Comparison of ENCODE assay signal across 25 cellular contexts in the genomic region with DNA sequence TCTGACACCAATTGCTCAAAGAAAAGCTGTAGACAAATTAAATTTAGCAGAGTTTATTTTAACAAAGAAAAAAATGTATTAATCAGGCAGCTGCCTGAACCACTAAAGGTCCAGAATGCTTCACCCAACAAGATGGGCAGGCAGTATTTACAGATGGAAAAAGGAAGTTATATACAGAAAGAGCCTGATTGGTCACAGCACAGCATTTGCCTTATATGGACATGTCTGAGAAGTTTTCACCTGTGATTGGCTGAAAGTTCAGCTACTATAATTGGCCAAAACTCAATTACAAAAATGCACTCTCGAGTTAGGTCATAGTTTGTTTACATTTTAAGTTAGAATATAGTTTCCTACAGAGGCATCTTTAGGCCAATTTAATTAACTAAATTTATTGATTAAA. TPM values are rescaled to one million over a fixed set of nuclear protein-coding genes. Genes with fewer than 3 reads are reported as not detected.
A peak's percentile ranks its signal among the peaks of the same experiment; 100 is the strongest.
DNase-seq lines count a peak whose midpoint lies in the region; ATAC-seq, FAIRE-seq and TF ChIP-seq lines count a peak whose summit lies in the region.
"Had no signal": no experiment of that assay in that cellular context is flagged by ENCODE, and none has a peak within 500 bp of the region (broad histone marks: within the 10 kb centered on the region; RNA-seq: fewer than 3 reads in every experiment).

No MANE protein-coding gene starts in this region.

- H4K8ac ChIP-seq in H1 (ENCODE audit: extremely low read depth, insufficient read depth, low read length): no peak overlapping the region

- H2BK120ac ChIP-seq in H1 (replicated peaks; ENCODE audit: low read depth, low read length): no peak overlapping the region

- H3K23me2 ChIP-seq in H1 (ENCODE audit: low read depth, low read length): no peaks in the 10 kb centered on the region

- no peak overlapping the region for H3K4me3 Mint-ChIP-seq in GM23338
- H3K4me3 Mint-ChIP-seq: CD4-positive, CD25-positive, alpha-beta regulatory T cell; T-helper 1 cell treated with Interleukin-12 subunit alpha and Interleukin-12 subunit beta and Interleukin-4 antibody, amounts not matched to agents 30 μg/mL and 1 μg/mL, for 36 hours had no signal

- H3K27me3 Mint-ChIP-seq in GM23338 (ENCODE audit: insufficient read depth, low read depth, poor library complexity): peaks cover 7% of the 10 kb centered on the region

- no peak overlapping the region for H3K4ac ChIP-seq in H1 (replicated peaks; ENCODE audit: insufficient read length, low read depth, low read length)

- no peak for FAIRE-seq in H1 (lab: Jason Lieb, UNC)
- FAIRE-seq in D721Med (lab: Jason Lieb, UNC): no peak
- FAIRE-seq: GM18507, H54, RCC 7860 had no signal

- H2BK15ac ChIP-seq in H1 (ENCODE audit: low read length): no peak overlapping the region

- peak overlapping the region; percentile 35; the same call in 1 of the 2 replicates for H2AFZ ChIP-seq in GM23338
- H2AFZ ChIP-seq in Karpas-422 (ENCODE audit: low read length): no peak overlapping the region
- H2AFZ ChIP-seq in H1 (ENCODE audit: low read length): no peak overlapping the region

- H3K4me3 ChIP-seq in GM23338 (no peak overlapping the region), Karpas-422 (ENCODE audit: low read length) (no peak overlapping the region), H1 (ENCODE audit: extremely low read depth in 1 of 4, insufficient read depth in 2 of 4, low read depth in 3 of 4, low read length in 4 of 4) (no peak overlapping the region)

- TF ChIP-seq RAD21 in H1 (IDR thresholded peaks at IDR 0.05 in 1 of 2, conservative IDR thresholded peaks at IDR 0.05 in 1 of 2; ENCODE audit: low read depth in 2 of 2, low read length in 2 of 2): no peak

- no peak overlapping the region for H2BK12ac ChIP-seq in H1 (ENCODE audit: low read depth, low read length)

- H3K14ac ChIP-seq in H1 (ENCODE audit: insufficient read length): no peak overlapping the region

- POLR2A ChIA-PET in H1 (lab: Charles Lee; ENCODE audit: partially characterized antibody): no interaction called here

- no peak overlapping the region for H4K5ac ChIP-seq in H1 (ENCODE audit: insufficient read length, low read depth, low read length)

- H3K9ac ChIP-seq in Karpas-422 (ENCODE audit: low read length) (no peak overlapping the region), H1 (replicated peaks in 1 of 4; ENCODE audit: extremely low read depth in 1 of 4, low read depth in 3 of 4, low read length in 3 of 4) (no peak overlapping the region)
- H3K9ac ChIP-seq: KMS-11 had no signal

- peaks cover 4% of the 10 kb centered on the region; the same call in 1 of the 3 replicates for H3K36me3 Mint-ChIP-seq in GM23338 (ENCODE audit: low read depth)
- H3K36me3 Mint-ChIP-seq: CD4-positive, CD25-positive, alpha-beta regulatory T cell had no signal

- H3K79me2 ChIP-seq in GM23338 (replicated peaks; ENCODE audit: insufficient read depth) (no peaks in the 10 kb centered on the region), Karpas-422 (ENCODE audit: low read length) (no peaks in the 10 kb centered on the region), H1 (ENCODE audit: control insufficient read depth in 1 of 2, insufficient read depth in 2 of 2, low read length in 2 of 2) (no peaks in the 10 kb centered on the region)

- H3K27me3 ChIP-seq in GM23338 (ENCODE audit: insufficient read depth) (no peaks in the 10 kb centered on the region), Karpas-422 (ENCODE audit: low read length) (no peaks in the 10 kb centered on the region), H1 (replicated peaks in 1 of 4; ENCODE audit: control insufficient read depth in 3 of 4, extremely low read depth in 1 of 4, insufficient read depth in 3 of 4, low read length in 3 of 4) (no peaks in the 10 kb centered on the region)

- H3K79me1 ChIP-seq in H1 (ENCODE audit: low read depth, low read length): no peaks in the 10 kb centered on the region

- no peak for DNase-seq in GM23338 (ENCODE audit: low spot score)
- DNase-seq in Karpas-422: peak; percentile 57
- DNase-seq in OCI-M1 (lab: John Stamatoyannopoulos, UW): peak; percentile 39
- DNase-seq in H1 (ENCODE audit: low read depth in 1 of 2, low spot score in 2 of 2): no peak
- no peak for DNase-seq in NCI-H446 treated with DMSO at 0.1 percent for 48 hours (lab: John Stamatoyannopoulos, UW)
- no peak for DNase-seq in H4 (ENCODE audit: low spot score)
- no peak for DNase-seq in D721Med (ENCODE audit: insufficient read length, low spot score)
- DNase-seq: CD4-positive, CD25-positive, alpha-beta regulatory T cell; COR-L47; DMS 273 treated with DMSO at 0.1 percent for 48 hours; NCI-H1105; NCI-H146; NCI-H2029; NCI-H226; NCI-H524; NCI-H774; SHP77; T1000 had no signal

- no peak overlapping the region for H2AK5ac ChIP-seq in H1 (ENCODE audit: low read depth, low read length)

- no peak overlapping the region for H2BK5ac ChIP-seq in H1 (ENCODE audit: low read depth, low read length)

- H3F3A ChIP-seq in GM23338 (replicated peaks; ENCODE audit: low read depth): no peaks in the 10 kb centered on the region

- H3K56ac ChIP-seq in H1 (replicated peaks; ENCODE audit: insufficient read length, low read depth, low read length): no peak overlapping the region

- H3K27ac Mint-ChIP-seq in GM23338: no peak overlapping the region
- H3K27ac Mint-ChIP-seq: CD4-positive, CD25-positive, alpha-beta regulatory T cell; T-helper 1 cell treated with Interleukin-12 subunit alpha and Interleukin-12 subunit beta and Interleukin-4 antibody, amounts not matched to agents 30 μg/mL and 1 μg/mL, for 36 hours had no signal

- peaks cover 7% of the 10 kb centered on the region; the same call in 1 of the 2 replicates for H3K9me2 ChIP-seq in GM23338 (ENCODE audit: insufficient read depth)
- no peaks in the 10 kb centered on the region for H3K9me2 ChIP-seq in Karpas-422 (replicated peaks; ENCODE audit: insufficient read depth, low read length)

- no peak for ATAC-seq in GM23338

- TF ChIP-seq POLR2A in H1 (IDR thresholded peaks at IDR 0.05; ENCODE audit: control extremely low read depth in 1 of 2, low read depth in 2 of 2, low read length in 2 of 2): no peak

- no peak overlapping the region for H3K23ac ChIP-seq in H1 (ENCODE audit: insufficient read length)

- H3K9me3 ChIP-seq in Karpas-422 (ENCODE audit: low read length) (no peaks in the 10 kb centered on the region), H1 (ENCODE audit: insufficient read depth in 2 of 2, low read depth in 1 of 2, low read length in 1 of 2) (no peaks in the 10 kb centered on the region)

- H4K91ac ChIP-seq in H1 (replicated peaks; ENCODE audit: insufficient read length, low read length): no peak overlapping the region

- H3K4me1 ChIP-seq in GM23338 (ENCODE audit: insufficient read depth) (no peaks in the 10 kb centered on the region), Karpas-422 (ENCODE audit: low read length) (no peaks in the 10 kb centered on the region), H1 (replicated peaks in 1 of 4; ENCODE audit: control insufficient read depth in 3 of 4, insufficient read depth in 4 of 4, low read length in 3 of 4) (no peaks in the 10 kb centered on the region)

- WGBS in H1 (ENCODE audit: extremely low coverage in 1 of 2, insufficient coverage in 1 of 2, insufficient read length in 1 of 2, insufficient replicate concordance in 2 of 2, low coverage in 1 of 2, low lambda C conversion rate in 2 of 2, missing lambda C conversion rate in 1 of 2), 2 experiments: 86% methylated on average over 1 of the region's 1 CpG; no CpG with 5 or more reads in 1 of the 2 experiments

- no peak overlapping the region for H3K18ac ChIP-seq in H1 (ENCODE audit: extremely low read depth, low read length)

- H4K20me1 ChIP-seq in GM23338 (replicated peaks; ENCODE audit: insufficient read depth) (no peaks in the 10 kb centered on the region), Karpas-422 (ENCODE audit: insufficient read depth, low read depth, low read length) (no peaks in the 10 kb centered on the region), H1 (replicated peaks in 1 of 2; ENCODE audit: control insufficient read depth in 1 of 2, insufficient read depth in 2 of 2, low read length in 2 of 2) (no peaks in the 10 kb centered on the region)

- TF ChIP-seq CTCF in GM23338 (conservative IDR thresholded peaks at IDR 0.05; ENCODE audit: low read depth in 2 of 2): no peak
- no peak for TF ChIP-seq CTCF in H1 (IDR thresholded peaks at IDR 0.05; ENCODE audit: control extremely low read depth in 1 of 3, insufficient read depth in 1 of 3, low read depth in 1 of 3, low read length in 3 of 3)
- no peak for TF ChIP-seq CTCF in D721Med (IDR thresholded peaks at IDR 0.05; ENCODE audit: insufficient read depth, missing control alignments)

- H3K36me3 ChIP-seq in GM23338 (ENCODE audit: insufficient read depth) (no peaks in the 10 kb centered on the region), Karpas-422 (ENCODE audit: insufficient read depth, low read length) (no peaks in the 10 kb centered on the region), H1 (ENCODE audit: control insufficient read depth in 2 of 4, insufficient read depth in 4 of 4, low read length in 3 of 4) (no peaks in the 10 kb centered on the region)

- no peak overlapping the region for H2BK20ac ChIP-seq in H1 (ENCODE audit: low read length)

- H3K27ac ChIP-seq in GM23338 (ENCODE audit: low read depth): no peak overlapping the region
- no peak overlapping the region for H3K27ac ChIP-seq in Karpas-422 (ENCODE audit: low read length)
- no peak overlapping the region for H3K27ac ChIP-seq in H1 (ENCODE audit: low read depth, low read length)
- H3K27ac ChIP-seq: HL-60, KMS-11 had no signal

- H3K4me2 ChIP-seq in GM23338 (no peak overlapping the region), Karpas-422 (ENCODE audit: low read depth, low read length, poor library complexity, severe bottlenecking) (no peak overlapping the region), H1 (ENCODE audit: insufficient read depth in 1 of 2, low read depth in 2 of 2, low read length in 2 of 2) (no peak overlapping the region)
- H3K4me2 ChIP-seq: KMS-11 had no signal

- no peaks in the 10 kb centered on the region for H3K4me1 Mint-ChIP-seq in GM23338
- H3K4me1 Mint-ChIP-seq: CD4-positive, CD25-positive, alpha-beta regulatory T cell had no signal

- H3K9me3 Mint-ChIP-seq in GM23338: peaks cover 5% of the 10 kb centered on the region; the same call in 1 of the 3 replicates
- H3K9me3 Mint-ChIP-seq: T-helper 1 cell treated with Interleukin-12 subunit alpha and Interleukin-12 subunit beta and Interleukin-4 antibody, amounts not matched to agents 30 μg/mL and 1 μg/mL, for 36 hours had no signal

- no peak for TF ChIP-seq EP300 in H1 (IDR thresholded peaks at IDR 0.05; ENCODE audit: borderline replicate concordance in 1 of 2, low read depth in 2 of 2, low read length in 2 of 2)

- CTCF ChIA-PET in H1 (lab: Charles Lee; ENCODE audit: partially characterized antibody): interaction anchor here (1.4 to 1.9 kb wide), 3 partner anchors 66 to 263 kb away, joined by 3 to 5 read pairs (median 4); no protein-coding TSS in a partner anchor

RNA-seq across cellular contexts. Expression of a gene that starts 15.1 kb away (rescaled TPM):
- not detected in 2 replicates for total RNA-seq in GM23338 (2014; rRNA removed; shearing (Covaris generic))
- polyA plus RNA-seq in GM23338 (2016; fragmentation: Nextera tagmentation; extraction: Ambion mirVana) (0.19 and 0.23 TPM in 2 replicates), H1 (2011; rRNA removed) (0.03 and 0.11 TPM in 2 replicates)
- total RNA-seq in Karpas-422 (2014; rRNA removed; shearing (Covaris generic); ENCODE audit: low replicate concordance): not detected in 2 replicates
- 0.36 TPM in 1 of 2 replicates, not detected in the other for total RNA-seq in H1 (2021; fragmentation: NEBNext Ultra II Directional; extraction: Animal tissue kit (Norgen Biotek cat#: 25700))
- polyA plus RNA-seq in H1 (2011; cell fraction: cytosol; rRNA removed): 0.13 TPM
- polyA plus RNA-seq in H1 (2011; cell fraction: nucleus; rRNA removed): 0.77 TPM
- 0.11 to 0.27 TPM in 2 of 4 replicates, not detected in the others for polyA plus RNA-seq in H1 (2012, experiment 1 of 2)
- not detected for polyA plus RNA-seq in H1 (2012, experiment 2 of 2)
- 0.02 TPM for polyA plus RNA-seq in H1 (2013, experiment 1 of 2)
- polyA plus RNA-seq in H1 (2013, experiment 2 of 2): 0.04 TPM
- 0.47 TPM in 1 of 2 replicates, not detected in the other for polyA minus RNA-seq in H1 (2011; rRNA and poly(A)+ RNA removed)
- polyA minus RNA-seq in H1 (2011; cell fraction: cytosol; rRNA and poly(A)+ RNA removed): not detected
- not detected for polyA minus RNA-seq in H1 (2011; cell fraction: nucleus; rRNA and poly(A)+ RNA removed)
- total RNA-seq in H4 (2014; rRNA removed; shearing (Covaris generic)): 0.06 TPM in 1 of 2 replicates, not detected in the other
- total RNA-seq: CD4-positive, CD25-positive, alpha-beta regulatory T cell; HT-29 had no signal
- polyA plus RNA-seq: CD4-positive, CD25-positive, alpha-beta regulatory T cell had no signal

RNA-seq across cellular contexts. Expression of a gene that starts 48.1 kb away (rescaled TPM):
- total RNA-seq in GM23338 (2014; rRNA removed; shearing (Covaris generic)): not detected in 2 replicates
- polyA plus RNA-seq in GM23338 (2016; fragmentation: Nextera tagmentation; extraction: Ambion mirVana) (0.31 TPM in 1 of 2 replicates, not detected in the other), H1 (2011; rRNA removed) (not detected in 2 replicates)
- not detected in 2 replicates for total RNA-seq in Karpas-422 (2014; rRNA removed; shearing (Covaris generic); ENCODE audit: low replicate concordance)
- total RNA-seq in H1 (2021; fragmentation: NEBNext Ultra II Directional; extraction: Animal tissue kit (Norgen Biotek cat#: 25700)): not detected in 2 replicates
- polyA plus RNA-seq in H1 (2011; cell fraction: cytosol; rRNA removed): not detected
- polyA plus RNA-seq in H1 (2011; cell fraction: nucleus; rRNA removed): not detected
- not detected in 4 replicates for polyA plus RNA-seq in H1 (2012, experiment 1 of 2)
- not detected for polyA plus RNA-seq in H1 (2012, experiment 2 of 2)
- polyA plus RNA-seq in H1 (2013, experiment 1 of 2): 0.10 TPM
- 0.04 TPM for polyA plus RNA-seq in H1 (2013, experiment 2 of 2)
- 0.15 TPM in 1 of 2 replicates, not detected in the other for polyA minus RNA-seq in H1 (2011; rRNA and poly(A)+ RNA removed)
- polyA minus RNA-seq in H1 (2011; cell fraction: cytosol; rRNA and poly(A)+ RNA removed): not detected
- polyA minus RNA-seq in H1 (2011; cell fraction: nucleus; rRNA and poly(A)+ RNA removed): 0.80 TPM
- not detected in 2 replicates for total RNA-seq in H4 (2014; rRNA removed; shearing (Covaris generic))
- total RNA-seq: CD4-positive, CD25-positive, alpha-beta regulatory T cell; HT-29 had no signal
- polyA plus RNA-seq: CD4-positive, CD25-positive, alpha-beta regulatory T cell had no signal

Comparison
In these comparisons a context has a peak if more than half of its experiments do, and no peak if none do; other contexts are left out.
1. DNase-seq: peak in Karpas-422 (single experiment) and OCI-M1 (single experiment); none in GM23338 (single experiment), H1 (0 of 2), NCI-H446 treated with DMSO at 0.1 percent for 48 hours (single experiment), H4 (single experiment) and D721Med (single experiment).